21 cellular contexts compared by ENCODE assay signal in genomic region chr10:22500567-22501369, GRCh38.
DNase-seq lines count a peak whose midpoint lies in the region; ATAC-seq and TF ChIP-seq lines count a peak whose summit lies in the region.
"Had no signal": no experiment of that assay in that cellular context is flagged by ENCODE, and none has a peak within 500 bp of the region (broad histone marks: within the 10 kb centered on the region; RNA-seq: fewer than 3 reads in every experiment).

No MANE protein-coding gene starts in this region.

- no peaks in the 10 kb centered on the region for H3K27me3 ChIP-seq in Loucy (ENCODE audit: insufficient read depth, low read length, poor library complexity, severe bottlenecking)
- H3K27me3 ChIP-seq: ascending aorta, Peyer's patch, upper lobe of left lung had no signal

- TF ChIP-seq CTCF in Loucy (conservative IDR thresholded peaks at IDR 0.05; ENCODE audit: low read length) = no peak
- TF ChIP-seq CTCF in neural crest cell (conservative IDR thresholded peaks at IDR 0.05) = no peak

- peaks cover 20% of the 10 kb centered on the region for H3K4me1 ChIP-seq in Loucy (ENCODE audit: insufficient read depth, low read length, poor library complexity, severe bottlenecking)
- H3K4me1 ChIP-seq: foreskin keratinocyte, Peyer's patch, upper lobe of left lung had no signal

- peaks cover 21% of the 10 kb centered on the region for H3K4me1 Mint-ChIP-seq in neural crest cell
- H3K4me1 Mint-ChIP-seq: activated naive CD4-positive, alpha-beta T cell treated with anti-CD3 and anti-CD28 coated beads, Interleukin-2, amount 50 U/mL, for 24 hours; CD4-positive, CD25-positive, alpha-beta regulatory T cell had no signal

- H3K9me3 Mint-ChIP-seq in neural crest cell = no peaks in the 10 kb centered on the region
- H3K9me3 Mint-ChIP-seq: activated naive CD4-positive, alpha-beta T cell treated with anti-CD3 and anti-CD28 coated beads, Interleukin-2, amount 50 U/mL, for 24 hours had no signal

- H3K4me2 ChIP-seq in Loucy (ENCODE audit: low read depth, low read length, poor library complexity, severe bottlenecking) = peak overlapping the region; percentile 5

- DNase-seq in fibroblast of peridontal ligament (ENCODE audit: extremely low read depth) (peak; percentile 47), neural crest cell (ENCODE audit: low read depth, low spot score) (no peak), OCI-M2 (lab: John Stamatoyannopoulos, UW; ENCODE audit: unreplicated experiment) (no peak), NCI-H187 (lab: John Stamatoyannopoulos, UW) (no peak)
- DNase-seq: CD4-positive, CD25-positive, alpha-beta regulatory T cell; foreskin keratinocyte; GM23248; NCI-H1436; NCI-H524; Peyer's patch; stimulated activated CD8-positive, alpha-beta memory T cell treated with anti-CD3 and anti-CD28 coated beads, Interleukin-4, amount 100 ng/mL, for 48 hours; upper lobe of left lung; WERI-Rb-1 had no signal

- no peaks in the 10 kb centered on the region for H3K9me3 ChIP-seq in Loucy (ENCODE audit: insufficient read depth, low read depth, low read length)
- H3K9me3 ChIP-seq: ascending aorta, Peyer's patch, prostate gland, upper lobe of left lung had no signal

- no peaks in the 10 kb centered on the region for H4K20me1 ChIP-seq in Loucy (ENCODE audit: insufficient read depth, low read length, poor library complexity, severe bottlenecking)

- peaks cover 5% of the 10 kb centered on the region for H3K27me3 Mint-ChIP-seq in neural crest cell (ENCODE audit: low read depth)

- H3K27ac Mint-ChIP-seq in neural crest cell (ENCODE audit: unreplicated experiment) = peak overlapping the region; percentile 40
- H3K27ac Mint-ChIP-seq: activated naive CD4-positive, alpha-beta T cell treated with anti-CD3 and anti-CD28 coated beads, Interleukin-2, amount 50 U/mL, for 24 hours; CD4-positive, CD25-positive, alpha-beta regulatory T cell had no signal

- H3K4me3 ChIP-seq in Loucy (ENCODE audit: low read length, poor library complexity, severe bottlenecking) = no peak overlapping the region
- H3K4me3 ChIP-seq: ascending aorta, GM23248, Peyer's patch, prostate gland, SK-N-MC, upper lobe of left lung had no signal

- H3K9ac ChIP-seq in Loucy (ENCODE audit: low read depth, low read length, poor library complexity, severe bottlenecking) = no peak overlapping the region
- H3K9ac ChIP-seq: GM23248 had no signal

- no peaks in the 10 kb centered on the region for H3K36me3 ChIP-seq in Loucy (ENCODE audit: insufficient read depth, low read length)
- H3K36me3 ChIP-seq: ascending aorta, Peyer's patch, prostate gland, upper lobe of left lung, WERI-Rb-1 had no signal

- H3K4me3 Mint-ChIP-seq in neural crest cell = no peak overlapping the region
- H3K4me3 Mint-ChIP-seq: activated naive CD4-positive, alpha-beta T cell treated with anti-CD3 and anti-CD28 coated beads, Interleukin-2, amount 50 U/mL, for 24 hours; CD4-positive, CD25-positive, alpha-beta regulatory T cell had no signal

- H3K36me3 Mint-ChIP-seq in neural crest cell (ENCODE audit: low read depth) = no peaks in the 10 kb centered on the region
- H3K36me3 Mint-ChIP-seq: activated naive CD4-positive, alpha-beta T cell treated with anti-CD3 and anti-CD28 coated beads, Interleukin-2, amount 50 U/mL, for 24 hours; CD4-positive, CD25-positive, alpha-beta regulatory T cell had no signal

- H2AFZ ChIP-seq in Loucy (ENCODE audit: low read length) = no peak overlapping the region
- H2AFZ ChIP-seq: GM23248 had no signal

- no peaks in the 10 kb centered on the region for H3K9me2 ChIP-seq in Loucy (replicated peaks; ENCODE audit: low read depth, low read length)

- H3K79me2 ChIP-seq in Loucy (ENCODE audit: insufficient read depth, low read length) = no peaks in the 10 kb centered on the region

- no peak; the same call in 2 of the 3 replicates for ATAC-seq in SK-N-SH treated with all-trans-retinoic acid at 6 μM for 48 hours
- no peak for ATAC-seq in GM21515 (IDR thresholded peaks at IDR 0.05; ENCODE audit: unreplicated experiment)
- no peak for ATAC-seq in GM21528 (IDR thresholded peaks at IDR 0.05; ENCODE audit: low FRiP score, unreplicated experiment)
- ATAC-seq: foreskin keratinocyte had no signal

- H3F3A ChIP-seq in Loucy (ENCODE audit: low read depth) = no peaks in the 10 kb centered on the region

TF ChIP-seq in SK-N-SH treated with all-trans-retinoic acid at 6 μM for 48 hours, 23 proteins besides CTCF, POLR2A, EP300 and RAD21:
- no peak for TF ChIP-seq TOX (CRISPR knock-in tag; IDR thresholded peaks at IDR 0.05; ENCODE audit: borderline replicate concordance)
- TF ChIP-seq, protein P1, sequence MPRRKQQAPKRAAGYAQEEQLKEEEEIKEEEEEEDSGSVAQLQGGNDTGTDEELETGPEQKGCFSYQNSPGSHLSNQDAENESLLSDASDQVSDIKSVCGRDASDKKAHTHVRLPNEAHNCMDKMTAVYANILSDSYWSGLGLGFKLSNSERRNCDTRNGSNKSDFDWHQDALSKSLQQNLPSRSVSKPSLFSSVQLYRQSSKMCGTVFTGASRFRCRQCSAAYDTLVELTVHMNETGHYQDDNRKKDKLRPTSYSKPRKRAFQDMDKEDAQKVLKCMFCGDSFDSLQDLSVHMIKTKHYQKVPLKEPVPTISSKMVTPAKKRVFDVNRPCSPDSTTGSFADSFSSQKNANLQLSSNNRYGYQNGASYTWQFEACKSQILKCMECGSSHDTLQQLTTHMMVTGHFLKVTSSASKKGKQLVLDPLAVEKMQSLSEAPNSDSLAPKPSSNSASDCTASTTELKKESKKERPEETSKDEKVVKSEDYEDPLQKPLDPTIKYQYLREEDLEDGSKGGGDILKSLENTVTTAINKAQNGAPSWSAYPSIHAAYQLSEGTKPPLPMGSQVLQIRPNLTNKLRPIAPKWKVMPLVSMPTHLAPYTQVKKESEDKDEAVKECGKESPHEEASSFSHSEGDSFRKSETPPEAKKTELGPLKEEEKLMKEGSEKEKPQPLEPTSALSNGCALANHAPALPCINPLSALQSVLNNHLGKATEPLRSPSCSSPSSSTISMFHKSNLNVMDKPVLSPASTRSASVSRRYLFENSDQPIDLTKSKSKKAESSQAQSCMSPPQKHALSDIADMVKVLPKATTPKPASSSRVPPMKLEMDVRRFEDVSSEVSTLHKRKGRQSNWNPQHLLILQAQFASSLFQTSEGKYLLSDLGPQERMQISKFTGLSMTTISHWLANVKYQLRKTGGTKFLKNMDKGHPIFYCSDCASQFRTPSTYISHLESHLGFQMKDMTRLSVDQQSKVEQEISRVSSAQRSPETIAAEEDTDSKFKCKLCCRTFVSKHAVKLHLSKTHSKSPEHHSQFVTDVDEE (CRISPR knock-in tag; IDR thresholded peaks at IDR 0.05) = peak; percentile 84
- TF ChIP-seq TCF4 (CRISPR knock-in tag; IDR thresholded peaks at IDR 0.05; ENCODE audit: borderline replicate concordance) = peak; percentile 75; the same call in 1 of the 2 replicates
